In the genomic region with DNA sequence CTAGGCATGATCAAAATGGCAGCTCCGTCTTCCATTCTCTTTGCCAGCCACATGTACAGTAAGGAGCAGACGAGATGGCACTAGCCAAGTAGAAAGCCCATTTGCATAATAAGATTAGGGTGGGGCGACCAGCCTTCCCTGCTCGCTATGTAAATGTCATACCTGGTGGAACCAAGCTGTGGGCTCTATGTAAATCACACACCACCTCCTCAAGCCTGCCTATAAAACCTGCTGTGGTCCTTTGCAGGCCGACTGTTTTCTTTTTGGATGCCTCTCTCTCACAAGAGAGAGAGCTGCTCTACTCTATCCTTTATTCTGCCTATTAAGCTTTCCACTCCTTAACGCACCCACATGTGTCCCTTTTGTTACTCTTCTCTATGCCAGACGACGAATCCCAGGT, we compare ENCODE assay signal across 26 cellular contexts.
"Had no signal": no experiment of that assay in that cellular context is flagged by ENCODE, and none has a peak within 500 bp of the region (broad histone marks: within the 10 kb centered on the region; RNA-seq: fewer than 3 reads in every experiment).

No MANE protein-coding gene starts in this region.

- DNase-seq: dermis blood vessel endothelial cell; effector memory CD4-positive, alpha-beta T cell; erythroblast; esophagus squamous epithelium; foreskin melanocyte; left colon; left ventricle myocardium superior; lower lobe of right lung; natural killer cell; stimulated activated CD4-positive, alpha-beta T cell treated with anti-CD3 and anti-CD28 coated beads, Interleukin-12 subunit alpha, Interleukin-12 subunit beta, amount 100 ng/mL, for 4 hours; stimulated activated CD4-positive, alpha-beta T cell treated with anti-CD3 and anti-CD28 coated beads, Interleukin-1b, Interleukin-23, amount 100 ng/mL, for 48 hours; stimulated activated CD4-positive, alpha-beta T cell treated with anti-CD3 and anti-CD28 coated beads, Interleukin-4, amount 100 ng/mL, for 1 hour; stimulated activated CD8-positive, alpha-beta memory T cell treated with anti-CD3 and anti-CD28 coated beads, Interleukin-4, amount 100 ng/mL, for 48 hours; stimulated activated naive CD4-positive, alpha-beta T cell; stimulated activated naive CD8-positive, alpha-beta T cell treated with anti-CD3 and anti-CD28 coated beads, Interleukin-15, amount 100 ng/mL, for 72 hours; upper lobe of left lung had no signal

- H3K9me3 ChIP-seq: esophagus squamous epithelium, lower lobe of right lung, neutrophil, right atrium auricular region, suprapubic skin, upper lobe of left lung had no signal

- H3K27me3 Mint-ChIP-seq: progenitor cell of endocrine pancreas; stimulated activated naive CD8-positive, alpha-beta T cell treated with anti-CD3 and anti-CD28 coated beads, Interleukin-15, amount 100 ng/mL, for 72 hours had no signal

- H3K27ac Mint-ChIP-seq: natural killer cell; progenitor cell of endocrine pancreas; stimulated activated naive CD8-positive, alpha-beta T cell treated with anti-CD3 and anti-CD28 coated beads, Interleukin-15, amount 100 ng/mL, for 72 hours had no signal

- H3K4me1 Mint-ChIP-seq: natural killer cell; stimulated activated naive CD8-positive, alpha-beta T cell treated with anti-CD3 and anti-CD28 coated beads, Interleukin-15, amount 100 ng/mL, for 72 hours had no signal

- H3K36me3 Mint-ChIP-seq: natural killer cell had no signal

- H3K4me3 Mint-ChIP-seq: natural killer cell; stimulated activated naive CD8-positive, alpha-beta T cell treated with anti-CD3 and anti-CD28 coated beads, Interleukin-15, amount 100 ng/mL, for 72 hours had no signal

- H3K9ac ChIP-seq: parathyroid adenoma had no signal

- H3K4me3 ChIP-seq: coronary artery, esophagus squamous epithelium, lower lobe of right lung, right atrium auricular region, smooth muscle cell, suprapubic skin, upper lobe of left lung had no signal

- H2AFZ ChIP-seq: parathyroid adenoma had no signal

- H3K36me3 ChIP-seq: esophagus squamous epithelium, lower lobe of right lung, neutrophil, right atrium auricular region, suprapubic skin, upper lobe of left lung had no signal

- H3K27ac ChIP-seq: coronary artery, esophagus squamous epithelium, lower lobe of right lung, neutrophil, parathyroid adenoma, right atrium auricular region, suprapubic skin, upper lobe of left lung had no signal

- H3K4me2 ChIP-seq: smooth muscle cell had no signal

- H3K79me2 ChIP-seq: parathyroid adenoma had no signal

- H3K27me3 ChIP-seq: esophagus squamous epithelium, neutrophil, right atrium auricular region, suprapubic skin, upper lobe of left lung had no signal

- H3K4me1 ChIP-seq: esophagus squamous epithelium, lower lobe of right lung, parathyroid adenoma, right atrium auricular region, suprapubic skin, upper lobe of left lung had no signal

- ATAC-seq: left colon; left ventricle myocardium superior; lower lobe of right lung; natural killer cell; sciatic nerve; stimulated activated naive CD8-positive, alpha-beta T cell treated with anti-CD3 and anti-CD28 coated beads, Interleukin-15, amount 100 ng/mL, for 72 hours had no signal

- FAIRE-seq: endometrium, urothelium cell line had no signal
